Comparison of ENCODE assay signal across 7 cellular contexts in the genomic region with DNA sequence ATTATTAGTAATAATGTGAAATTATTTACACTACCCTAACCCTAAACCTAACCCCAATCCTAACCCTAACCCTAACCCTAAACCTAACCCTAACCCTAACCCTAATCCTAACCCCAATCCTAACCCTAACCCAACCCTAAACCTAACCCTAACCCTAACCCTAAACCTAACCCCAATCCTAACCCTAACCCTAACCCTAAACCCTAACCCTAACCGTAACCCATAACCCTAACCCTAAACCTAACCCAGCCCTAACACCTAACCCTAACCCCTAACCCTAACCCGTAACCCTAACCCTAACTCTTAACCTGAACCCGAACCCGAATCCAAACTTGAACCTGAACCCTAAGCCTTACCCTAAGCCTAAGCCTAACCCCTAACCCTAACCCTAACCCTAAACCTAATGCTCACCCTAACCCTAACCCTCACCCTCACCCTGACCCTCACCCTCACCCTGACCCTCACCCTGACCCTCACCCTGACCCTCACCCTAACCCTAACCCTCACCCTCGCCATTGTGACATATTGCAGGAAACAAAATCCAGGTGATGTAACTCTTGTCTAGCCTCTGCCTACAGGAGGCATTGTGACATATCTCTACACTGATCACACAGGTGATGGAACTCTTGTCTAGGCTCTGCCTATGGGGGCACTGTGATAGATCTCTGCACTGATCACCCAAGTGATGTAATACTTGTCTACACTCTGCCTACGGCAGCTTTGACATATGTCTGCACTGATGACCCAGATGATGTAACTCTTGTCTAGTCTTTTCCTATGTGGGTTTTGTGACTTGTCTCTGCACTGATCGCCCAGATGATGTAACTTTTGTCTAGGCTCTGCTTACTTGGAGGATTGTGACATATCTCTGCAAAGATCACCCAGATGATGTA. TPM values are rescaled to one million over a fixed set of nuclear protein-coding genes. Genes with fewer than 3 reads are reported as not detected.
"Had no signal": no experiment of that assay in that cellular context is flagged by ENCODE, and none has a peak within 500 bp of the region (broad histone marks: within the 10 kb centered on the region; RNA-seq: fewer than 3 reads in every experiment).

No MANE protein-coding gene starts in this region.

RNA-seq across cellular contexts. Expression of a gene that starts 56.0 kb away (rescaled TPM):
- total RNA-seq: activated CD8-positive, alpha-beta memory T cell treated with anti-CD3 and anti-CD28 coated beads, Interleukin-2, amount 10 ng/mL, durations not matched to agents 7 days and 5 days; left cardiac atrium; mononuclear cell; naive thymus-derived CD8-positive, alpha-beta T cell; right cardiac atrium; smooth muscle cell; tibial nerve had no signal
- polyA plus RNA-seq: naive thymus-derived CD8-positive, alpha-beta T cell; right cardiac atrium had no signal
